Comparison of ENCODE assay signal across 1 cellular context in the genomic region with DNA sequence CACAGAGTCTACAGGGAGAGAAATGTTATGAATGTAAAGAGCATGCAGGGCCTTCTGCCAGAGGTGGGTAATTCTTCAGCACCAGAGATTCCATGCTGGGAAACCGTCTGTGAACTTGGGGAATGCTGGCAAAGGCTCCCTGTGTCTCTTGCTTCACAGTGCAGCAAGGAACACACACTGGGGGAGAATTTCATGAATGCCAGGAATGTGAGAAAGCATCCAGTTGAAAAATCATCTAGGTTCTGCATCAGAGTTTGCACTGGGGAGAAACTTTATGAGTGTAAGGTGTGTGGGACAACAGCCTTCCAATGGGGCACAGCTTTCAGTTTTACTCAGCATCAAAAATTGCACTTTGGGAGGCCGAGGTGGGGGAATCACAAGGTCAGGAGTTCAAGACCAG.
TF ChIP-seq lines count a peak whose summit lies in the region.

No MANE protein-coding gene starts in this region.

TF ChIP-seq in GM12878, 131 proteins besides CTCF, POLR2A, EP300 and RAD21 (continued from another document):
- TF ChIP-seq CHD1 (IDR thresholded peaks at IDR 0.05; ENCODE audit: low read depth, low read length) = no peak
- TF ChIP-seq CUX1 (IDR thresholded peaks at IDR 0.05; ENCODE audit: insufficient replicate concordance, low read depth, low read length) = no peak
